ENCODE assay signal across 2 cellular contexts in the genomic region with DNA sequence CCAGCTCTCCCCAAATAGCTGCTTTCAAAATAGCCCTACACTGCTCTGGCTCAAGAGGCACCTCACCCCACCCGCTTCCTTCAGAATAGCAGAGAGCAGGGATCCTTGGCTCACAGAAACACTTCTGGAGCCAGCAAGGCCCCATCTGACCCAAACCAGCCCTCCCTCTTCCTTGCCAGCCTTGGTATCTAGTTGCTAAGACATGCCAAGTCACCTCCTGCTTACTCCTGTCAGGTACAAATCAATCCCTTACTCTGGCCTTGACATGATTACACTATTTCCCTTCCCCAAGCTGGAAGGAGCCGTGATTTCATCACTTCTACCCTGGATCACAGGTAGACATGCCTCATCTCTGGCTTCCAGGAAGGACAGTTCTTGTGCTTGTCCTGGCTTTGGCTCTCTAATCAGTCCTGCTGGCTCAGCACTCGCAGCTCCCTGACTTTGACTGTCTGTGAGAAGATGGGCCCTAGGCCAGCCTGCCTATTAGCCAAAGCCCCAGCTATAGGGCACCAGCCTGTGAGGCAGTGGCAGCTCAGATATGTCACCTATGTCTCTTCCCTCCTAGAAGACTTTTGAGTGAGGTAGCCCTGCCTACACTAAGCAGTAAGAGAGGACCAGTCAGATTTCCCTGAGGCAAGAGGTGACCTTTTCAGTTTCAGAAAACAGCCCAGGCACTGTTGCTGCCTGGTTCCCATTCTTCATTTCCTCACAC.
TF ChIP-seq lines count a peak whose summit lies in the region.

No MANE protein-coding gene starts in this region.

TF ChIP-seq in IMR-90, 13 proteins besides CTCF, POLR2A, EP300 and RAD21:
- no peak for TF ChIP-seq BHLHE40 (IDR thresholded peaks at IDR 0.05; ENCODE audit: low read depth, low read length)
- TF ChIP-seq MAFK (IDR thresholded peaks at IDR 0.05; ENCODE audit: low read depth, low read length): no peak
- TF ChIP-seq, protein P1, sequence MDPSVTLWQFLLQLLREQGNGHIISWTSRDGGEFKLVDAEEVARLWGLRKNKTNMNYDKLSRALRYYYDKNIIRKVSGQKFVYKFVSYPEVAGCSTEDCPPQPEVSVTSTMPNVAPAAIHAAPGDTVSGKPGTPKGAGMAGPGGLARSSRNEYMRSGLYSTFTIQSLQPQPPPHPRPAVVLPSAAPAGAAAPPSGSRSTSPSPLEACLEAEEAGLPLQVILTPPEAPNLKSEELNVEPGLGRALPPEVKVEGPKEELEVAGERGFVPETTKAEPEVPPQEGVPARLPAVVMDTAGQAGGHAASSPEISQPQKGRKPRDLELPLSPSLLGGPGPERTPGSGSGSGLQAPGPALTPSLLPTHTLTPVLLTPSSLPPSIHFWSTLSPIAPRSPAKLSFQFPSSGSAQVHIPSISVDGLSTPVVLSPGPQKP (IDR thresholded peaks at IDR 0.05; ENCODE audit: borderline replicate concordance, low read depth, low read length): no peak
- TF ChIP-seq SMC3 (IDR thresholded peaks at IDR 0.05; ENCODE audit: low read depth, low read length): no peak
- TF ChIP-seq MAZ (IDR thresholded peaks at IDR 0.05; ENCODE audit: borderline replicate concordance, low read depth, low read length): no peak
- TF ChIP-seq, protein P2, sequence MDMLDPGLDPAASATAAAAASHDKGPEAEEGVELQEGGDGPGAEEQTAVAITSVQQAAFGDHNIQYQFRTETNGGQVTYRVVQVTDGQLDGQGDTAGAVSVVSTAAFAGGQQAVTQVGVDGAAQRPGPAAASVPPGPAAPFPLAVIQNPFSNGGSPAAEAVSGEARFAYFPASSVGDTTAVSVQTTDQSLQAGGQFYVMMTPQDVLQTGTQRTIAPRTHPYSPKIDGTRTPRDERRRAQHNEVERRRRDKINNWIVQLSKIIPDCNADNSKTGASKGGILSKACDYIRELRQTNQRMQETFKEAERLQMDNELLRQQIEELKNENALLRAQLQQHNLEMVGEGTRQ (IDR thresholded peaks at IDR 0.05; ENCODE audit: low read depth, low read length): no peak
- no peak for TF ChIP-seq MXI1 (IDR thresholded peaks at IDR 0.05; ENCODE audit: borderline replicate concordance, low read depth, low read length)
- no peak for TF ChIP-seq RCOR1 (IDR thresholded peaks at IDR 0.05; ENCODE audit: insufficient replicate concordance, low read length)
- no peak for TF ChIP-seq FOS (IDR thresholded peaks at IDR 0.05; ENCODE audit: low read depth, low read length)
- TF ChIP-seq CHD1 (IDR thresholded peaks at IDR 0.05; ENCODE audit: low read depth, low read length): no peak
- TF ChIP-seq RFX5 (IDR thresholded peaks at IDR 0.05; ENCODE audit: low read depth, low read length): no peak
- no peak for TF ChIP-seq CEBPB (IDR thresholded peaks at IDR 0.05; ENCODE audit: low read depth, low read length)

TF ChIP-seq in GM12878, 131 proteins besides CTCF, POLR2A, EP300 and RAD21:
- TF ChIP-seq, protein P3, sequence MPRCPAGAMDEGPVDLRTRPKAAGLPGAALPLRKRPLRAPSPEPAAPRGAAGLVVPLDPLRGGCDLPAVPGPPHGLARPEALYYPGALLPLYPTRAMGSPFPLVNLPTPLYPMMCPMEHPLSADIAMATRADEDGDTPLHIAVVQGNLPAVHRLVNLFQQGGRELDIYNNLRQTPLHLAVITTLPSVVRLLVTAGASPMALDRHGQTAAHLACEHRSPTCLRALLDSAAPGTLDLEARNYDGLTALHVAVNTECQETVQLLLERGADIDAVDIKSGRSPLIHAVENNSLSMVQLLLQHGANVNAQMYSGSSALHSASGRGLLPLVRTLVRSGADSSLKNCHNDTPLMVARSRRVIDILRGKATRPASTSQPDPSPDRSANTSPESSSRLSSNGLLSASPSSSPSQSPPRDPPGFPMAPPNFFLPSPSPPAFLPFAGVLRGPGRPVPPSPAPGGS (IDR thresholded peaks at IDR 0.05; ENCODE audit: borderline replicate concordance, insufficient read depth, low read depth, low read length, poor library complexity, severe bottlenecking): no peak
- TF ChIP-seq HDGF (IDR thresholded peaks at IDR 0.05) (no peak), IRF4 (IDR thresholded peaks at IDR 0.05; ENCODE audit: low read depth, low read length) (no peak), SREBF2 (IDR thresholded peaks at IDR 0.05; ENCODE audit: low read length) (no peak), PAX5 (IDR thresholded peaks at IDR 0.05; ENCODE audit: borderline replicate concordance, low read depth, low read length) (no peak), TAF1 (IDR thresholded peaks at IDR 0.05; ENCODE audit: borderline replicate concordance, low read depth, low read length) (no peak), TBL1XR1 (IDR thresholded peaks at IDR 0.05; ENCODE audit: low read depth, low read length) (no peak), MEF2B (IDR thresholded peaks at IDR 0.05; ENCODE audit: partially characterized antibody, poor library complexity, severe bottlenecking) (no peak), RAD51 (IDR thresholded peaks at IDR 0.05) (no peak), ZNF274 (IDR thresholded peaks at IDR 0.05; ENCODE audit: insufficient read depth, insufficient read length) (no peak), CBX5 (IDR thresholded peaks at IDR 0.05; ENCODE audit: low read depth) (no peak), CHD1 (IDR thresholded peaks at IDR 0.05; ENCODE audit: low read depth, low read length) (no peak), BCL11A (IDR thresholded peaks at IDR 0.05; ENCODE audit: low read depth, low read length) (no peak), LARP7 (IDR thresholded peaks at IDR 0.05) (no peak), CREM (IDR thresholded peaks at IDR 0.05; ENCODE audit: low read depth) (no peak)
- TF ChIP-seq, protein P4, sequence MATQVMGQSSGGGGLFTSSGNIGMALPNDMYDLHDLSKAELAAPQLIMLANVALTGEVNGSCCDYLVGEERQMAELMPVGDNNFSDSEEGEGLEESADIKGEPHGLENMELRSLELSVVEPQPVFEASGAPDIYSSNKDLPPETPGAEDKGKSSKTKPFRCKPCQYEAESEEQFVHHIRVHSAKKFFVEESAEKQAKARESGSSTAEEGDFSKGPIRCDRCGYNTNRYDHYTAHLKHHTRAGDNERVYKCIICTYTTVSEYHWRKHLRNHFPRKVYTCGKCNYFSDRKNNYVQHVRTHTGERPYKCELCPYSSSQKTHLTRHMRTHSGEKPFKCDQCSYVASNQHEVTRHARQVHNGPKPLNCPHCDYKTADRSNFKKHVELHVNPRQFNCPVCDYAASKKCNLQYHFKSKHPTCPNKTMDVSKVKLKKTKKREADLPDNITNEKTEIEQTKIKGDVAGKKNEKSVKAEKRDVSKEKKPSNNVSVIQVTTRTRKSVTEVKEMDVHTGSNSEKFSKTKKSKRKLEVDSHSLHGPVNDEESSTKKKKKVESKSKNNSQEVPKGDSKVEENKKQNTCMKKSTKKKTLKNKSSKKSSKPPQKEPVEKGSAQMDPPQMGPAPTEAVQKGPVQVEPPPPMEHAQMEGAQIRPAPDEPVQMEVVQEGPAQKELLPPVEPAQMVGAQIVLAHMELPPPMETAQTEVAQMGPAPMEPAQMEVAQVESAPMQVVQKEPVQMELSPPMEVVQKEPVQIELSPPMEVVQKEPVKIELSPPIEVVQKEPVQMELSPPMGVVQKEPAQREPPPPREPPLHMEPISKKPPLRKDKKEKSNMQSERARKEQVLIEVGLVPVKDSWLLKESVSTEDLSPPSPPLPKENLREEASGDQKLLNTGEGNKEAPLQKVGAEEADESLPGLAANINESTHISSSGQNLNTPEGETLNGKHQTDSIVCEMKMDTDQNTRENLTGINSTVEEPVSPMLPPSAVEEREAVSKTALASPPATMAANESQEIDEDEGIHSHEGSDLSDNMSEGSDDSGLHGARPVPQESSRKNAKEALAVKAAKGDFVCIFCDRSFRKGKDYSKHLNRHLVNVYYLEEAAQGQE (IDR thresholded peaks at IDR 0.05; ENCODE audit: low read depth, low read length): no peak
- TF ChIP-seq, protein P2 (IDR thresholded peaks at IDR 0.05; ENCODE audit: borderline replicate concordance, low read depth, low read length): no peak
- TF ChIP-seq, protein P5, sequence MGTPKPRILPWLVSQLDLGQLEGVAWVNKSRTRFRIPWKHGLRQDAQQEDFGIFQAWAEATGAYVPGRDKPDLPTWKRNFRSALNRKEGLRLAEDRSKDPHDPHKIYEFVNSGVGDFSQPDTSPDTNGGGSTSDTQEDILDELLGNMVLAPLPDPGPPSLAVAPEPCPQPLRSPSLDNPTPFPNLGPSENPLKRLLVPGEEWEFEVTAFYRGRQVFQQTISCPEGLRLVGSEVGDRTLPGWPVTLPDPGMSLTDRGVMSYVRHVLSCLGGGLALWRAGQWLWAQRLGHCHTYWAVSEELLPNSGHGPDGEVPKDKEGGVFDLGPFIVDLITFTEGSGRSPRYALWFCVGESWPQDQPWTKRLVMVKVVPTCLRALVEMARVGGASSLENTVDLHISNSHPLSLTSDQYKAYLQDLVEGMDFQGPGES (IDR thresholded peaks at IDR 0.05): no peak
- TF ChIP-seq, protein P6, sequence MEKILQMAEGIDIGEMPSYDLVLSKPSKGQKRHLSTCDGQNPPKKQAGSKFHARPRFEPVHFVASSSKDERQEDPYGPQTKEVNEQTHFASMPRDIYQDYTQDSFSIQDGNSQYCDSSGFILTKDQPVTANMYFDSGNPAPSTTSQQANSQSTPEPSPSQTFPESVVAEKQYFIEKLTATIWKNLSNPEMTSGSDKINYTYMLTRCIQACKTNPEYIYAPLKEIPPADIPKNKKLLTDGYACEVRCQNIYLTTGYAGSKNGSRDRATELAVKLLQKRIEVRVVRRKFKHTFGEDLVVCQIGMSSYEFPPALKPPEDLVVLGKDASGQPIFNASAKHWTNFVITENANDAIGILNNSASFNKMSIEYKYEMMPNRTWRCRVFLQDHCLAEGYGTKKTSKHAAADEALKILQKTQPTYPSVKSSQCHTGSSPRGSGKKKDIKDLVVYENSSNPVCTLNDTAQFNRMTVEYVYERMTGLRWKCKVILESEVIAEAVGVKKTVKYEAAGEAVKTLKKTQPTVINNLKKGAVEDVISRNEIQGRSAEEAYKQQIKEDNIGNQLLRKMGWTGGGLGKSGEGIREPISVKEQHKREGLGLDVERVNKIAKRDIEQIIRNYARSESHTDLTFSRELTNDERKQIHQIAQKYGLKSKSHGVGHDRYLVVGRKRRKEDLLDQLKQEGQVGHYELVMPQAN (conservative IDR thresholded peaks at IDR 0.05): no peak
TF ChIP-seq in GM12878: peak in this region for 0.
